8 cellular contexts compared by ENCODE assay signal in genomic region chr6:169950558-169950957, GRCh38.
A peak's percentile ranks its signal among the peaks of the same experiment; 100 is the strongest.
DNase-seq lines count a peak whose midpoint lies in the region; ATAC-seq, FAIRE-seq and TF ChIP-seq lines count a peak whose summit lies in the region.

No MANE protein-coding gene starts in this region.

- H3K4me1 Mint-ChIP-seq in activated CD8-positive, alpha-beta T cell treated with anti-CD3 and anti-CD28 coated beads for 36 hours (ENCODE audit: low read depth): peaks cover 9% of the 10 kb centered on the region
- H3K4me1 Mint-ChIP-seq in naive thymus-derived CD8-positive, alpha-beta T cell: peaks cover 0 to under 1% (median 0%) of the 10 kb centered on the region in 4 donors

- no peaks in the 10 kb centered on the region for H3K27me3 Mint-ChIP-seq in activated CD8-positive, alpha-beta T cell treated with anti-CD3 and anti-CD28 coated beads for 36 hours
- H3K27me3 Mint-ChIP-seq in naive thymus-derived CD8-positive, alpha-beta T cell: no peaks in the 10 kb centered on the region

- H3K36me3 Mint-ChIP-seq in activated CD8-positive, alpha-beta T cell treated with anti-CD3 and anti-CD28 coated beads for 36 hours (ENCODE audit: low read depth): no peaks in the 10 kb centered on the region
- H3K36me3 Mint-ChIP-seq in naive thymus-derived CD8-positive, alpha-beta T cell: no peaks in the 10 kb centered on the region

- no peak for FAIRE-seq in H54 (lab: Jason Lieb, UNC)

- DNase-seq in DMS153 treated with DMSO at 0.1 percent for 48 hours (lab: John Stamatoyannopoulos, UW; ENCODE audit: unreplicated experiment) (peak; percentile 18), DMS153 (lab: John Stamatoyannopoulos, UW) (no peak), NAMALWA (ENCODE audit: low spot score) (peak; percentile 34), NCI-H128 (lab: John Stamatoyannopoulos, UW; ENCODE audit: unreplicated experiment) (no peak), H54 (ENCODE audit: insufficient read length, low spot score) (no peak)
- DNase-seq in activated CD8-positive, alpha-beta T cell treated with anti-CD3 and anti-CD28 coated beads for 36 hours: peak; percentile 58
- DNase-seq in naive thymus-derived CD8-positive, alpha-beta T cell: peak in 9 of 10 donors; percentile 13 to 74 (median 36)

- peak; percentile 44 for TF ChIP-seq CTCF in activated CD8-positive, alpha-beta T cell treated with anti-CD3 and anti-CD28 coated beads for 36 hours (IDR thresholded peaks at IDR 0.05)

- no peaks in the 10 kb centered on the region for H3K9me3 Mint-ChIP-seq in activated CD8-positive, alpha-beta T cell treated with anti-CD3 and anti-CD28 coated beads for 36 hours
- no peaks in the 10 kb centered on the region for H3K9me3 Mint-ChIP-seq in naive thymus-derived CD8-positive, alpha-beta T cell

- H3K4me3 Mint-ChIP-seq in activated CD8-positive, alpha-beta T cell treated with anti-CD3 and anti-CD28 coated beads for 36 hours: no peak overlapping the region
- H3K4me3 Mint-ChIP-seq in naive thymus-derived CD8-positive, alpha-beta T cell: no peak overlapping the region

- intact Hi-C loops in activated CD8-positive, alpha-beta T cell treated with anti-CD3 and anti-CD28 coated beads for 36 hours (cut with micrococcal nuclease): loop anchor here (5.0 kb wide), 1 partner anchor 342 kb away; the partner anchor contains the start of gene DLL1

- ATAC-seq in activated CD8-positive, alpha-beta T cell treated with anti-CD3 and anti-CD28 coated beads for 36 hours: peak; percentile 58
- ATAC-seq in naive thymus-derived CD8-positive, alpha-beta T cell: peak; percentile 47 to 73
- no peak for ATAC-seq in GM19452 (IDR thresholded peaks at IDR 0.05; ENCODE audit: unreplicated experiment)

- CTCF ChIA-PET in activated CD8-positive, alpha-beta T cell treated with anti-CD3 and anti-CD28 coated beads for 36 hours (lab: Charles Lee): interaction anchor here (0.6 to 6.9 kb wide), 18 partner anchors 9 to 600 kb away, joined by 3 to 47 read pairs (median 4); no protein-coding TSS in a partner anchor

- no peak for TF ChIP-seq POLR2A in H54 (IDR thresholded peaks at IDR 0.05; ENCODE audit: low read depth, low read length)

- H3K27ac Mint-ChIP-seq in activated CD8-positive, alpha-beta T cell treated with anti-CD3 and anti-CD28 coated beads for 36 hours: no peak overlapping the region
- no peak overlapping the region for H3K27ac Mint-ChIP-seq in naive thymus-derived CD8-positive, alpha-beta T cell

- POLR2A ChIA-PET in activated CD8-positive, alpha-beta T cell treated with anti-CD3 and anti-CD28 coated beads for 36 hours (lab: Charles Lee): interaction anchor here (1.0 kb wide), 1 partner anchor 44 kb away, joined by 3 read pairs; no protein-coding TSS in a partner anchor
- POLR2A ChIA-PET in naive thymus-derived CD8-positive, alpha-beta T cell (lab: Charles Lee): interaction anchor here (1.4 kb wide), 1 partner anchor 341 kb away, joined by 5 read pairs; the partner anchor contains the start of gene DLL1

Comparison
In these comparisons a context has a peak if more than half of its experiments do, and no peak if none do; other contexts are left out.
1. DNase-seq: peak in DMS153 treated with DMSO at 0.1 percent for 48 hours (single experiment), NAMALWA (single experiment), activated CD8-positive, alpha-beta T cell treated with anti-CD3 and anti-CD28 coated beads for 36 hours (single experiment) and naive thymus-derived CD8-positive, alpha-beta T cell (9 of 10); none in DMS153 (single experiment), NCI-H128 (single experiment) and H54 (single experiment).